ENCODE assay signal across 26 cellular contexts in genomic region chr2:111670776-111671175, GRCh38.
DNase-seq lines count a peak whose midpoint lies in the region; ATAC-seq and TF ChIP-seq lines count a peak whose summit lies in the region.
"Had no signal": no experiment of that assay in that cellular context is flagged by ENCODE, and none has a peak within 500 bp of the region (broad histone marks: within the 10 kb centered on the region; RNA-seq: fewer than 3 reads in every experiment).

No MANE protein-coding gene starts in this region.

- no peak for ATAC-seq in HG03196 (IDR thresholded peaks at IDR 0.05; ENCODE audit: unreplicated experiment)
- ATAC-seq: A549; activated CD4-positive, CD25-positive, alpha-beta regulatory T cell treated with anti-CD3 and anti-CD28 coated beads, Interleukin-2, amount 50 U/mL, for 24 hours; activated naive CD8-positive, alpha-beta T cell treated with anti-CD3 and anti-CD28 coated beads, Interleukin-2, amount 50 U/mL, for 24 hours; GM12878; HCT116 had no signal

- dilution Hi-C loops in mammary epithelial cell (cut with HindIII; ENCODE audit: low sequenced_read_pairs): no loop called here

- no peaks in the 10 kb centered on the region for H3K4me1 Mint-ChIP-seq in MCF 10A (ENCODE audit: insufficient read depth, unreplicated experiment)
- H3K4me1 Mint-ChIP-seq: activated naive CD8-positive, alpha-beta T cell treated with anti-CD3 and anti-CD28 coated beads, Interleukin-2, amount 50 U/mL, for 24 hours; B cell had no signal

- H3K27ac ChIP-seq in mammary epithelial cell (ENCODE audit: insufficient read depth, low read depth, low read length) (no peak overlapping the region), colonic mucosa (no peak overlapping the region)
- H3K27ac ChIP-seq: hepatocyte, HL-60, left lung, pancreas had no signal

- POLR2A ChIA-PET in MCF 10A (lab: Yijun Ruan, JAX) (interaction anchor here (1.3 kb wide), 1 partner anchor 11 kb away, joined by 3 read pairs; no protein-coding TSS in a partner anchor), HEK293T (lab: Yijun Ruan, JAX) (no interaction called here)

- no peak overlapping the region for H2AFZ ChIP-seq in mammary epithelial cell (ENCODE audit: low read depth, low read length)
- H2AFZ ChIP-seq: hepatocyte had no signal

- BruUV-seq in MCF 10A (replicated peaks; lab: Mats Ljungman, UMichigan): no TSS peak
- BruUV-seq in mammary epithelial cell (replicated peaks; lab: Mats Ljungman, UMichigan): no TSS peak

- no peak overlapping the region for H3K4me3 Mint-ChIP-seq in MCF 10A (ENCODE audit: unreplicated experiment)
- H3K4me3 Mint-ChIP-seq: activated naive CD8-positive, alpha-beta T cell treated with anti-CD3 and anti-CD28 coated beads, Interleukin-2, amount 50 U/mL, for 24 hours; activated T-cell treated with anti-CD3 and anti-CD28 coated beads, Interleukin-2, amount 50 U/mL, for 24 hours; B cell; natural killer cell treated with Interleukin-12 subunit alpha and Interleukin-12 subunit beta and Interleukin-15 and Interleukin-18, amount 100 ng/mL, for 72 hours; stimulated activated naive CD8-positive, alpha-beta T cell treated with anti-CD3 and anti-CD28 coated beads, Interleukin-15, Interleukin-2, amounts not matched to agents 100 ng/mL and 50 ng/mL, for 24 hours had no signal

- no peak for TF ChIP-seq CTCF in MCF 10A (IDR thresholded peaks at IDR 0.05; ENCODE audit: unreplicated experiment)
- TF ChIP-seq CTCF in mammary epithelial cell (conservative IDR thresholded peaks at IDR 0.05 in 1 of 2, IDR thresholded peaks at IDR 0.05 in 1 of 2; ENCODE audit: extremely low read depth in 1 of 2, insufficient read depth in 1 of 2, low read depth in 1 of 2, low read length in 2 of 2): no peak
- TF ChIP-seq CTCF in colonic mucosa (IDR thresholded peaks at IDR 0.05): no peak

- H3K27me3 ChIP-seq in mammary epithelial cell (ENCODE audit: insufficient read depth, low read length): no peaks in the 10 kb centered on the region
- H3K27me3 ChIP-seq in colonic mucosa: no peaks in the 10 kb centered on the region
- H3K27me3 ChIP-seq: hepatocyte, left lung, pancreas, right lobe of liver, tibial nerve had no signal

- H3K79me2 ChIP-seq in mammary epithelial cell (ENCODE audit: insufficient read depth, low read length): no peaks in the 10 kb centered on the region
- H3K79me2 ChIP-seq: hepatocyte had no signal

- 85% methylated on average over 6 of the region's 6 CpGs for WGBS in mammary epithelial cell (ENCODE audit: low coverage, missing lambda C conversion rate)

- H4K20me1 ChIP-seq in mammary epithelial cell (ENCODE audit: insufficient read depth, low read length): no peaks in the 10 kb centered on the region

- CTCF ChIA-PET in MCF 10A (lab: Yijun Ruan, JAX) (no interaction called here), mammary epithelial cell (lab: Charles Lee; ENCODE audit: low non-redundant PET) (no interaction called here), HEK293T (lab: Yijun Ruan, JAX) (no interaction called here)

- no peak overlapping the region for H3K4me3 ChIP-seq in mammary epithelial cell (replicated peaks in 1 of 3; ENCODE audit: insufficient read depth in 1 of 3, low read depth in 2 of 3, low read length in 3 of 3)
- no peak overlapping the region for H3K4me3 ChIP-seq in colonic mucosa
- H3K4me3 ChIP-seq: A549, GM12878, hepatocyte, left lung, pancreas, right lobe of liver, tibial nerve had no signal

- no peak overlapping the region for H3K4me2 ChIP-seq in mammary epithelial cell (ENCODE audit: insufficient read depth, low read depth, low read length)
- H3K4me2 ChIP-seq: A549, hepatocyte had no signal

- peaks cover 6% of the 10 kb centered on the region for H3K36me3 Mint-ChIP-seq in MCF 10A (ENCODE audit: insufficient read depth, unreplicated experiment)
- H3K36me3 Mint-ChIP-seq: natural killer cell treated with Interleukin-12 subunit alpha and Interleukin-12 subunit beta and Interleukin-15 and Interleukin-18, amount 100 ng/mL, for 72 hours had no signal

- H3K9ac ChIP-seq in mammary epithelial cell (ENCODE audit: insufficient read depth, low read length) (no peak overlapping the region), colonic mucosa (ENCODE audit: low read depth in 2 of 2, low read length in 2 of 2) (no peak overlapping the region)

- H3K9me3 ChIP-seq in mammary epithelial cell (replicated peaks; ENCODE audit: insufficient read depth, low read length): no peaks in the 10 kb centered on the region
- no peaks in the 10 kb centered on the region for H3K9me3 ChIP-seq in colonic mucosa
- H3K9me3 ChIP-seq: A549, left lung, pancreas, right lobe of liver, tibial nerve had no signal

- no peaks in the 10 kb centered on the region for H3K27me3 Mint-ChIP-seq in MCF 10A (ENCODE audit: insufficient read depth, unreplicated experiment)
- H3K27me3 Mint-ChIP-seq: activated naive CD8-positive, alpha-beta T cell treated with anti-CD3 and anti-CD28 coated beads, Interleukin-2, amount 50 U/mL, for 24 hours; natural killer cell treated with Interleukin-12 subunit alpha and Interleukin-12 subunit beta and Interleukin-15 and Interleukin-18, amount 100 ng/mL, for 72 hours had no signal

- H3K27ac Mint-ChIP-seq in MCF 10A (ENCODE audit: low read depth, unreplicated experiment): peak overlapping the region; percentile 39
- H3K27ac Mint-ChIP-seq: activated naive CD8-positive, alpha-beta T cell treated with anti-CD3 and anti-CD28 coated beads, Interleukin-2, amount 50 U/mL, for 24 hours; activated T-cell treated with anti-CD3 and anti-CD28 coated beads, Interleukin-2, amount 50 U/mL, for 24 hours; B cell; natural killer cell treated with Interleukin-12 subunit alpha and Interleukin-12 subunit beta and Interleukin-15 and Interleukin-18, amount 100 ng/mL, for 72 hours; stimulated activated naive CD8-positive, alpha-beta T cell treated with anti-CD3 and anti-CD28 coated beads, Interleukin-15, Interleukin-2, amounts not matched to agents 100 ng/mL and 50 ng/mL, for 24 hours had no signal

- in situ Hi-C loops in mammary epithelial cell (cut with MboI; ENCODE audit: low sequenced_read_pairs in 2 of 2): no loop called here

- intact Hi-C loops in MCF 10A (cut with micrococcal nuclease): no loop called here
- intact Hi-C loops in mammary epithelial cell (cut with micrococcal nuclease): no loop called here
- intact Hi-C loops in colonic mucosa (cut with DNase I): no loop called here

- H3K4me1 ChIP-seq in mammary epithelial cell (ENCODE audit: insufficient read depth, low read length) (no peaks in the 10 kb centered on the region), colonic mucosa (no peaks in the 10 kb centered on the region)
- H3K4me1 ChIP-seq: pancreas had no signal

- no peaks in the 10 kb centered on the region for H3K9me3 Mint-ChIP-seq in MCF 10A (ENCODE audit: unreplicated experiment)
- H3K9me3 Mint-ChIP-seq: activated naive CD8-positive, alpha-beta T cell treated with anti-CD3 and anti-CD28 coated beads, Interleukin-2, amount 50 U/mL, for 24 hours; activated T-cell treated with anti-CD3 and anti-CD28 coated beads, Interleukin-2, amount 50 U/mL, for 24 hours; natural killer cell treated with Interleukin-12 subunit alpha and Interleukin-12 subunit beta and Interleukin-15 and Interleukin-18, amount 100 ng/mL, for 72 hours; stimulated activated naive CD8-positive, alpha-beta T cell treated with anti-CD3 and anti-CD28 coated beads, Interleukin-15, Interleukin-2, amounts not matched to agents 100 ng/mL and 50 ng/mL, for 24 hours had no signal

- DNase-seq in MCF 10A (ENCODE audit: unreplicated experiment) (no peak), mammary epithelial cell (no peak), colonic mucosa (peak; percentile 11), mesenteric fat pad (ENCODE audit: low spot score) (peak; percentile 26), Ammon's horn (ENCODE audit: low spot score) (no peak), HEK293T (ENCODE audit: extremely low spot score) (no peak), HuH-7.5 (ENCODE audit: low spot score) (no peak)
- DNase-seq: activated gamma-delta T cell treated with Interleukin-2 at 50 U/mL for 16 hours; activated naive CD8-positive, alpha-beta T cell treated with anti-CD3 and anti-CD28 coated beads, Interleukin-2, amount 50 U/mL, for 24 hours; activated T-cell treated with anti-CD3 and anti-CD28 coated beads, Interleukin-2, amount 50 U/mL, for 24 hours; effector memory CD4-positive, alpha-beta T cell; NK-92 treated with Interleukin-12 subunit alpha and Interleukin-12 subunit beta, amount 100 ng/mL, for 24 hours had no signal

- H3K36me3 ChIP-seq in mammary epithelial cell (ENCODE audit: insufficient read depth, low read length) (no peaks in the 10 kb centered on the region), colonic mucosa (no peaks in the 10 kb centered on the region)
- H3K36me3 ChIP-seq: left lung, pancreas, right lobe of liver, tibial nerve had no signal

TF ChIP-seq in HEK293T, 16 proteins besides CTCF, POLR2A, EP300 and RAD21:
- TF ChIP-seq LEF1 (IDR thresholded peaks at IDR 0.05; ENCODE audit: borderline replicate concordance): no peak
- TF ChIP-seq ELF4 (IDR thresholded peaks at IDR 0.05): no peak
- TF ChIP-seq PKNOX1 (IDR thresholded peaks at IDR 0.05): no peak
- no peak for TF ChIP-seq FOXA1 (IDR thresholded peaks at IDR 0.05)
- TF ChIP-seq ZNF384 (IDR thresholded peaks at IDR 0.05): no peak
- no peak for TF ChIP-seq BHLHE40 (IDR thresholded peaks at IDR 0.05; ENCODE audit: borderline replicate concordance)
- no peak for TF ChIP-seq FOXK2 (IDR thresholded peaks at IDR 0.05)
- TF ChIP-seq NFRKB (IDR thresholded peaks at IDR 0.05): no peak
- TF ChIP-seq ARNT (IDR thresholded peaks at IDR 0.05): no peak
- TF ChIP-seq SP1 (IDR thresholded peaks at IDR 0.05): no peak
- TF ChIP-seq SUZ12 (IDR thresholded peaks at IDR 0.05): no peak
- TF ChIP-seq CTBP1 (IDR thresholded peaks at IDR 0.05; ENCODE audit: borderline replicate concordance): no peak
- TF ChIP-seq HDGF (IDR thresholded peaks at IDR 0.05; ENCODE audit: borderline replicate concordance): no peak
- no peak for TF ChIP-seq TARDBP (IDR thresholded peaks at IDR 0.05)
- TF ChIP-seq L3MBTL2 (conservative IDR thresholded peaks at IDR 0.05): no peak
- TF ChIP-seq FOXM1 (IDR thresholded peaks at IDR 0.05; ENCODE audit: borderline replicate concordance): no peak

Comparison
In these comparisons a context has a peak if more than half of its experiments do, and no peak if none do; other contexts are left out.
1. DNase-seq: peak in colonic mucosa (single experiment) and mesenteric fat pad (single experiment); none in MCF 10A (single experiment), mammary epithelial cell (single experiment), Ammon's horn (single experiment), HEK293T (single experiment) and HuH-7.5 (single experiment).